Comparison of ENCODE assay signal across 1 cellular context in the genomic region with DNA sequence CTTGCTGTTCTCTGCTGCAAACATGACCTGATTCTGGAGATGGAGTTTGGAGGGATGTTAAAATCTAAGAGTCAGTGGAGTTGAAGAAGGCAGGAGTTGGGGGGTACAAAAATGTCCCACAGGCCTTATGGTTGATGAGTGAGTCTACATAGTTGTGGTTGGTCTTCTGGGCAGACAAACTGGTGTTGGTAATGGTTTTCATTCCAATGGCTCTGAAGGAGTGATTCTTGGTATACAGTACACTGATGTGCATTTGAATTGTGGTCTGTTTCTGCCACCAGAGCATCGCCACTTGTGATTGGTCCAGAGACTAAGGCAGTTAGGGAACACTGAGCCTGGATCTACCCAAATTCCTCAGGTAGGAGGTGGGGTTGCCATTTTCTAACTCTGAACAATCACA.
TF ChIP-seq lines count a peak whose summit lies in the region.

No MANE protein-coding gene starts in this region.

TF ChIP-seq in IMR-90, 13 proteins besides CTCF, POLR2A, EP300 and RAD21:
- TF ChIP-seq, protein P1, sequence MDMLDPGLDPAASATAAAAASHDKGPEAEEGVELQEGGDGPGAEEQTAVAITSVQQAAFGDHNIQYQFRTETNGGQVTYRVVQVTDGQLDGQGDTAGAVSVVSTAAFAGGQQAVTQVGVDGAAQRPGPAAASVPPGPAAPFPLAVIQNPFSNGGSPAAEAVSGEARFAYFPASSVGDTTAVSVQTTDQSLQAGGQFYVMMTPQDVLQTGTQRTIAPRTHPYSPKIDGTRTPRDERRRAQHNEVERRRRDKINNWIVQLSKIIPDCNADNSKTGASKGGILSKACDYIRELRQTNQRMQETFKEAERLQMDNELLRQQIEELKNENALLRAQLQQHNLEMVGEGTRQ (IDR thresholded peaks at IDR 0.05; ENCODE audit: low read depth, low read length) = no peak
- TF ChIP-seq MAZ (IDR thresholded peaks at IDR 0.05; ENCODE audit: borderline replicate concordance, low read depth, low read length) = no peak
- no peak for TF ChIP-seq CHD1 (IDR thresholded peaks at IDR 0.05; ENCODE audit: low read depth, low read length)
- no peak for TF ChIP-seq RFX5 (IDR thresholded peaks at IDR 0.05; ENCODE audit: low read depth, low read length)
- no peak for TF ChIP-seq CEBPB (IDR thresholded peaks at IDR 0.05; ENCODE audit: low read depth, low read length)
- TF ChIP-seq, protein P2, sequence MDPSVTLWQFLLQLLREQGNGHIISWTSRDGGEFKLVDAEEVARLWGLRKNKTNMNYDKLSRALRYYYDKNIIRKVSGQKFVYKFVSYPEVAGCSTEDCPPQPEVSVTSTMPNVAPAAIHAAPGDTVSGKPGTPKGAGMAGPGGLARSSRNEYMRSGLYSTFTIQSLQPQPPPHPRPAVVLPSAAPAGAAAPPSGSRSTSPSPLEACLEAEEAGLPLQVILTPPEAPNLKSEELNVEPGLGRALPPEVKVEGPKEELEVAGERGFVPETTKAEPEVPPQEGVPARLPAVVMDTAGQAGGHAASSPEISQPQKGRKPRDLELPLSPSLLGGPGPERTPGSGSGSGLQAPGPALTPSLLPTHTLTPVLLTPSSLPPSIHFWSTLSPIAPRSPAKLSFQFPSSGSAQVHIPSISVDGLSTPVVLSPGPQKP (IDR thresholded peaks at IDR 0.05; ENCODE audit: borderline replicate concordance, low read depth, low read length) = no peak
- TF ChIP-seq SMC3 (IDR thresholded peaks at IDR 0.05; ENCODE audit: low read depth, low read length) = no peak
- no peak for TF ChIP-seq BHLHE40 (IDR thresholded peaks at IDR 0.05; ENCODE audit: low read depth, low read length)
- TF ChIP-seq MAFK (IDR thresholded peaks at IDR 0.05; ENCODE audit: low read depth, low read length) = no peak
- TF ChIP-seq RCOR1 (IDR thresholded peaks at IDR 0.05; ENCODE audit: insufficient replicate concordance, low read length) = no peak
- no peak for TF ChIP-seq MXI1 (IDR thresholded peaks at IDR 0.05; ENCODE audit: borderline replicate concordance, low read depth, low read length)
- no peak for TF ChIP-seq NFE2L2 (IDR thresholded peaks at IDR 0.05; ENCODE audit: low read depth, low read length)
- TF ChIP-seq FOS (IDR thresholded peaks at IDR 0.05; ENCODE audit: low read depth, low read length) = no peak
TF ChIP-seq in IMR-90: peak in this region for 0.
